In genomic region chr14:35046048-35046750, GRCh38 we compare ENCODE assay signal across 8 cellular contexts. TPM values are rescaled to one million over a fixed set of nuclear protein-coding genes. Genes with fewer than 3 reads are reported as not detected.
DNase-seq lines count a peak whose midpoint lies in the region; ATAC-seq and TF ChIP-seq lines count a peak whose summit lies in the region.

TSS of gene FAM177A1 (plus strand) at chr14:35046272. CDS start at chr14:35046464, 192 bp downstream.

- TF ChIP-seq EP300 in SK-N-SH (IDR thresholded peaks at IDR 0.05; ENCODE audit: borderline replicate concordance in 1 of 2, low read depth in 1 of 2, low read length in 1 of 2), result no peak

- H3K79me2 ChIP-seq in SK-N-SH (ENCODE audit: insufficient read depth), result peaks cover 40% of the 10 kb centered on the region

- H2AFZ ChIP-seq in SK-N-SH (ENCODE audit: low read depth), result peak within 1 kb of the TSS; percentile 84

- DNase-seq in GM10248 (ENCODE audit: extremely low spot score), result peak; percentile 99
- DNase-seq in NCI-H1092 (lab: John Stamatoyannopoulos, UW), result peak; percentile 98
- peak; percentile 98 for DNase-seq in SK-N-SH
- peak; percentile 97 for DNase-seq in activated naive CD4-positive, alpha-beta T cell treated with anti-CD3 and anti-CD28 coated beads, Interleukin-2, amount 50 U/mL, for 16 hours
- peak; percentile 97 for DNase-seq in germinal center (ENCODE audit: low spot score)
- DNase-seq in non-pigmented ciliary epithelial cell (ENCODE audit: low read depth), result peak; percentile 78
- DNase-seq in substantia nigra (lab: John Stamatoyannopoulos, UW), result peak; percentile 72 to 99 (median 97)

- H4K20me1 ChIP-seq in SK-N-SH (ENCODE audit: insufficient read depth), result no peaks in the 10 kb centered on the region

- no peaks in the 10 kb centered on the region for H3K27me3 ChIP-seq in SK-N-SH (ENCODE audit: insufficient read depth)

- no peak for TF ChIP-seq RAD21 in SK-N-SH (IDR thresholded peaks at IDR 0.05; ENCODE audit: low read length)

- CTCF ChIA-PET in GM10248 (lab: Yijun Ruan, JAX), result interaction anchor here (0.6 to 1.9 kb wide), 11 partner anchors 9 to 323 kb away, joined by 3 to 6 read pairs (median 3); no protein-coding TSS in a partner anchor
- CTCF ChIA-PET in SK-N-SH (lab: Yijun Ruan, JAX), result interaction anchor here (0.8 to 1.6 kb wide), 3 partner anchors 15 to 79 kb away, joined by 3 to 5 read pairs (median 4); partner anchors contain the start of gene PPP2R3C

- H3K4me1 ChIP-seq in SK-N-SH (ENCODE audit: control insufficient read depth in 1 of 2, insufficient read depth in 2 of 2, low read depth in 1 of 2, low read length in 1 of 2), result peaks cover 2 to 15% of the 10 kb centered on the region in 2 experiments; a peak in 3 of 4 replicates

- no peaks in the 10 kb centered on the region for H3K9me3 ChIP-seq in SK-N-SH

- peak within 1 kb of the TSS; percentile 63 to 70 for H3K4me3 ChIP-seq in SK-N-SH (ENCODE audit: low read depth in 2 of 2, low read length in 1 of 2)

- peak within 1 kb of the TSS; percentile 87 for H3K9ac ChIP-seq in SK-N-SH

- H3F3A ChIP-seq in SK-N-SH (replicated peaks; ENCODE audit: insufficient read depth), result peaks cover 10% of the 10 kb centered on the region

- H3K4me2 ChIP-seq in SK-N-SH, result peak within 1 kb of the TSS; percentile 91

- POLR2A ChIA-PET in GM10248 (lab: Yijun Ruan, JAX), result interaction anchor here (0.6 to 1.7 kb wide), 8 partner anchors 12 to 1363 kb away, joined by 3 to 7 read pairs (median 4); partner anchors contain the start of genes BAZ1A, NFKBIA and SRP54
- POLR2A ChIA-PET in SK-N-SH (lab: Yijun Ruan, JAX), result interaction anchor here (0.6 to 2.0 kb wide), 7 partner anchors 63 to 470 kb away, joined by 3 to 9 read pairs (median 3); partner anchors contain the start of genes BAZ1A, PPP2R3C and SRP54

- 3% methylated on average over 27 of the region's 77 CpGs for WGBS in SK-N-SH (ENCODE audit: low lambda C conversion rate)

- no peak for TF ChIP-seq CTCF in GM10248 (IDR thresholded peaks at IDR 0.05; ENCODE audit: control extremely low read depth, extremely low read depth, low read depth, missing control alignments)
- TF ChIP-seq CTCF in SK-N-SH (IDR thresholded peaks at IDR 0.05), result no peak

- no peaks in the 10 kb centered on the region for H3K9me2 ChIP-seq in SK-N-SH

- peaks cover 0 to 3% of the 10 kb centered on the region in 2 experiments for H3K36me3 ChIP-seq in SK-N-SH (replicated peaks in 1 of 2; ENCODE audit: control insufficient read depth in 1 of 2, insufficient read depth in 2 of 2, low read length in 1 of 2)

- peak; percentile 96 for ATAC-seq in HG02610 (IDR thresholded peaks at IDR 0.05; ENCODE audit: unreplicated experiment)

- H3K27ac ChIP-seq in SK-N-SH (ENCODE audit: low read depth in 2 of 2, low read length in 1 of 2) (peak within 1 kb of the TSS; percentile 78 to 87), substantia nigra (ENCODE audit: low read depth, low read length, poor library complexity, severe bottlenecking) (peak within 1 kb of the TSS; percentile 93)

TF ChIP-seq in SK-N-SH, 30 proteins besides CTCF, POLR2A, EP300 and RAD21:
- 0 out of 2 replicates have a peak, but pooled peaks have one; percentile 13 for TF ChIP-seq FOSL2 (IDR thresholded peaks at IDR 0.05; ENCODE audit: borderline replicate concordance, low read depth)
- TF ChIP-seq FOXM1 (IDR thresholded peaks at IDR 0.05; ENCODE audit: low read depth), result no peak
- TF ChIP-seq, protein P1, sequence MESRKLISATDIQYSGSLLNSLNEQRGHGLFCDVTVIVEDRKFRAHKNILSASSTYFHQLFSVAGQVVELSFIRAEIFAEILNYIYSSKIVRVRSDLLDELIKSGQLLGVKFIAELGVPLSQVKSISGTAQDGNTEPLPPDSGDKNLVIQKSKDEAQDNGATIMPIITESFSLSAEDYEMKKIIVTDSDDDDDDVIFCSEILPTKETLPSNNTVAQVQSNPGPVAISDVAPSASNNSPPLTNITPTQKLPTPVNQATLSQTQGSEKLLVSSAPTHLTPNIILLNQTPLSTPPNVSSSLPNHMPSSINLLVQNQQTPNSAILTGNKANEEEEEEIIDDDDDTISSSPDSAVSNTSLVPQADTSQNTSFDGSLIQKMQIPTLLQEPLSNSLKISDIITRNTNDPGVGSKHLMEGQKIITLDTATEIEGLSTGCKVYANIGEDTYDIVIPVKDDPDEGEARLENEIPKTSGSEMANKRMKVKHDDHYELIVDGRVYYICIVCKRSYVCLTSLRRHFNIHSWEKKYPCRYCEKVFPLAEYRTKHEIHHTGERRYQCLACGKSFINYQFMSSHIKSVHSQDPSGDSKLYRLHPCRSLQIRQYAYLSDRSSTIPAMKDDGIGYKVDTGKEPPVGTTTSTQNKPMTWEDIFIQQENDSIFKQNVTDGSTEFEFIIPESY (IDR thresholded peaks at IDR 0.05; ENCODE audit: borderline replicate concordance, low read depth), result no peak
- TF ChIP-seq POLR2AphosphoS5 (IDR thresholded peaks at IDR 0.05; ENCODE audit: low read depth, low read length), result peak; percentile 81
- no peak for TF ChIP-seq CHD2 (IDR thresholded peaks at IDR 0.05; ENCODE audit: low read length, partially characterized antibody)
- peak; percentile 87 for TF ChIP-seq MXI1 (IDR thresholded peaks at IDR 0.05; ENCODE audit: low read depth, low read length)
- TF ChIP-seq SIN3A (IDR thresholded peaks at IDR 0.05; ENCODE audit: borderline replicate concordance, low read depth, low read length), result no peak
- TF ChIP-seq NRF1 (IDR thresholded peaks at IDR 0.05; ENCODE audit: low read depth, low read length), result peak; percentile 22; the same call in 1 of the 2 replicates
- 0 out of 2 replicates have a peak, but pooled peaks have one; percentile 29 for TF ChIP-seq RFX5 (IDR thresholded peaks at IDR 0.05; ENCODE audit: low read length)
- peak; percentile 3; the same call in 1 of the 2 replicates for TF ChIP-seq SMC3 (IDR thresholded peaks at IDR 0.05; ENCODE audit: low read depth, low read length)
- TF ChIP-seq MAX (IDR thresholded peaks at IDR 0.05; ENCODE audit: low read depth), result peak; percentile 59
- TF ChIP-seq TAF1 (IDR thresholded peaks at IDR 0.05; ENCODE audit: borderline replicate concordance, low read depth, low read length), result peak; percentile 59
- peak; percentile 72 for TF ChIP-seq GABPA (IDR thresholded peaks at IDR 0.05; ENCODE audit: low read depth)
- TF ChIP-seq RCOR1 (IDR thresholded peaks at IDR 0.05; ENCODE audit: low read length), result peak; percentile 27; the same call in 1 of the 2 replicates
- TF ChIP-seq ELF1 (IDR thresholded peaks at IDR 0.05), result peak; percentile 24; the same call in 1 of the 2 replicates
- TF ChIP-seq, protein P2, sequence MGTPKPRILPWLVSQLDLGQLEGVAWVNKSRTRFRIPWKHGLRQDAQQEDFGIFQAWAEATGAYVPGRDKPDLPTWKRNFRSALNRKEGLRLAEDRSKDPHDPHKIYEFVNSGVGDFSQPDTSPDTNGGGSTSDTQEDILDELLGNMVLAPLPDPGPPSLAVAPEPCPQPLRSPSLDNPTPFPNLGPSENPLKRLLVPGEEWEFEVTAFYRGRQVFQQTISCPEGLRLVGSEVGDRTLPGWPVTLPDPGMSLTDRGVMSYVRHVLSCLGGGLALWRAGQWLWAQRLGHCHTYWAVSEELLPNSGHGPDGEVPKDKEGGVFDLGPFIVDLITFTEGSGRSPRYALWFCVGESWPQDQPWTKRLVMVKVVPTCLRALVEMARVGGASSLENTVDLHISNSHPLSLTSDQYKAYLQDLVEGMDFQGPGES (IDR thresholded peaks at IDR 0.05; ENCODE audit: low read depth, low read length), result no peak

RNA-seq across cellular contexts. Expression of gene FAM177A1, which starts in this region (rescaled TPM):
- 35.5 and 36.7 TPM in 2 replicates for polyA plus RNA-seq in SK-N-SH (2012; rRNA removed)
- 50.4 and 68.3 TPM in 2 replicates for polyA plus RNA-seq in SK-N-SH (2012; cell fraction: cytosol; rRNA removed)
- 16.1 and 18.2 TPM in 2 replicates for polyA plus RNA-seq in SK-N-SH (2012; cell fraction: nucleus; rRNA removed)

Comparison
In these comparisons a context has a peak if more than half of its experiments do, and no peak if none do; other contexts are left out.
1. Peak in every context shown above with its lines: DNase-seq, ATAC-seq, H3K4me3 ChIP-seq and H3K27ac ChIP-seq.